ENCODE assay signal across 8 cellular contexts in genomic region chr20:4973330-4974097, GRCh38. TPM values are rescaled to one million over a fixed set of nuclear protein-coding genes. Genes with fewer than 3 reads are reported as not detected.
DNase-seq lines count a peak whose midpoint lies in the region; ATAC-seq and TF ChIP-seq lines count a peak whose summit lies in the region.

No MANE protein-coding gene starts in this region.

- H3K27ac Mint-ChIP-seq in T-helper 1 cell treated with Interleukin-12 subunit alpha and Interleukin-12 subunit beta and Interleukin-4 antibody, amounts not matched to agents 30 μg/mL and 1 μg/mL, for 36 hours = peak overlapping the region; percentile 91

- 2 to 6% methylated on average over 11 of the region's 11 CpGs for WGBS in thyroid gland, 2 donors

- H3K9me3 Mint-ChIP-seq in T-helper 1 cell treated with Interleukin-12 subunit alpha and Interleukin-12 subunit beta and Interleukin-4 antibody, amounts not matched to agents 30 μg/mL and 1 μg/mL, for 36 hours = no peaks in the 10 kb centered on the region

- H3K4me1 ChIP-seq in ACC112 (ENCODE audit: control insufficient read depth, insufficient read depth, low read length, unreplicated experiment) = peaks cover 13% of the 10 kb centered on the region
- peaks cover 15 to 34% of the 10 kb centered on the region in 2 donors for H3K4me1 ChIP-seq in thyroid gland

- no peaks in the 10 kb centered on the region for H3K27me3 Mint-ChIP-seq in T-helper 1 cell treated with Interleukin-12 subunit alpha and Interleukin-12 subunit beta and Interleukin-4 antibody, amounts not matched to agents 30 μg/mL and 1 μg/mL, for 36 hours (ENCODE audit: low read depth)

- peak overlapping the region; percentile 89 for H3K27ac ChIP-seq in ACC112 (ENCODE audit: low read depth, low read length)
- peak overlapping the region; percentile 61 to 88 (median 82) for H3K27ac ChIP-seq in thyroid gland

- H3K36me3 ChIP-seq in ACC112 (ENCODE audit: insufficient read depth, low read length) = no peaks in the 10 kb centered on the region
- H3K36me3 ChIP-seq in thyroid gland = no peaks in the 10 kb centered on the region

- peak overlapping the region; percentile 80 for H3K4me3 Mint-ChIP-seq in T-helper 1 cell treated with Interleukin-12 subunit alpha and Interleukin-12 subunit beta and Interleukin-4 antibody, amounts not matched to agents 30 μg/mL and 1 μg/mL, for 36 hours

- ATAC-seq in GM18907 (IDR thresholded peaks at IDR 0.05; ENCODE audit: unreplicated experiment) = peak; percentile 85
- ATAC-seq in HG03135 (IDR thresholded peaks at IDR 0.05; ENCODE audit: unreplicated experiment) = peak; percentile 77

- peak overlapping the region; percentile 61 for H2AFZ ChIP-seq in ACC112 (ENCODE audit: low read length, unreplicated experiment)

- H3K79me2 ChIP-seq in ACC112 (ENCODE audit: control insufficient read depth, insufficient read depth, low read length, unreplicated experiment) = peaks cover 24% of the 10 kb centered on the region

- no peaks in the 10 kb centered on the region for H3K27me3 ChIP-seq in ACC112 (ENCODE audit: insufficient read depth, low read length)
- H3K27me3 ChIP-seq in thyroid gland = no peaks in the 10 kb centered on the region

- H3K36me3 Mint-ChIP-seq in T-helper 1 cell treated with Interleukin-12 subunit alpha and Interleukin-12 subunit beta and Interleukin-4 antibody, amounts not matched to agents 30 μg/mL and 1 μg/mL, for 36 hours (ENCODE audit: low read depth) = peaks cover 12% of the 10 kb centered on the region

- peak overlapping the region; percentile 68 for H3K4me3 ChIP-seq in ACC112 (ENCODE audit: low read depth, low read length)
- H3K4me3 ChIP-seq in thyroid gland (replicated peaks in 1 of 3) = peak overlapping the region in 1 of 3 donors; percentile 9

- H3K9me3 ChIP-seq in thyroid gland = no peaks in the 10 kb centered on the region

- TF ChIP-seq POLR2A in thyroid gland (IDR thresholded peaks at IDR 0.05) = no peak

- H3K4me1 Mint-ChIP-seq in T-helper 1 cell treated with Interleukin-12 subunit alpha and Interleukin-12 subunit beta and Interleukin-4 antibody, amounts not matched to agents 30 μg/mL and 1 μg/mL, for 36 hours (ENCODE audit: low read depth) = peaks cover 15% of the 10 kb centered on the region

- no peak for TF ChIP-seq CTCF in thyroid gland (IDR thresholded peaks at IDR 0.05)

- intact Hi-C loops in thyroid gland (cut with DNase I) = no loop called here

- DNase-seq in dedifferentiated amniotic fluid mesenchymal stem cell (ENCODE audit: extremely low spot score) = peak; percentile 72
- DNase-seq in mucosa of gallbladder (ENCODE audit: low spot score) = peak; percentile 60
- peak; percentile 83 to 89 for DNase-seq in thyroid gland
- no peak for DNase-seq in NCI-H526 treated with DMSO at 0.1 percent for 48 hours (lab: John Stamatoyannopoulos, UW)

RNA-seq across cellular contexts. Expression of gene SLC23A2, which starts 27.8 kb away (rescaled TPM):
- total RNA-seq in mucosa of gallbladder = 15.1 TPM
- 10 to 100 TPM; 36.3 to 67.1 (median 53.7) TPM for total RNA-seq in thyroid gland
